Comparison of ENCODE assay signal across 8 cellular contexts in the genomic region with DNA sequence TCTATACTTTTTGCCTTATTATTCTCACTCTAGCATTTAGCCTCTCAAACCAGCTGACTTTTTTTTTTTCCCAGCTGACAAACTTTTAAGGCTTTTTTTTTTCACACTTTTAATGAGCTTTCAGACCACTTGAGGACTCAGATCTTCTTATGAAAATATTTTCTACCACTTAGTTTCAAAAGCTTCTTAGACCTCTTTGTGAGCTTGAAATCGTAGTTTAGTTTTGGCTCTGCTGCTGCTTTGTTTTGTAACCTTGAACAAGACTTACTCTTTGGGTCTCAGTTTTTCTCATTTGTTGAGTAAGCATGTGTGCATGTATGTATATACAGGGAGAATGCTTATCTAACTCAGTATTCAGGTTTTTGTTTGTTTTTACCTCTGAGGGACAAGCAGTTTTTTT. TPM values are rescaled to one million over a fixed set of nuclear protein-coding genes. Genes with fewer than 3 reads are reported as not detected.
A peak's percentile ranks its signal among the peaks of the same experiment; 100 is the strongest.
DNase-seq lines count a peak whose midpoint lies in the region; ATAC-seq and TF ChIP-seq lines count a peak whose summit lies in the region.

No MANE protein-coding gene starts in this region.

- no peak overlapping the region for H3K4me3 ChIP-seq in BLaER1
- H3K4me3 ChIP-seq in dorsolateral prefrontal cortex: peak overlapping the region in 53 of 59 donors; percentile 2 to 99 (median 33)
- no peak overlapping the region for H3K4me3 ChIP-seq in WERI-Rb-1 (ENCODE audit: low read depth, low read length)

- H3K9me3 Mint-ChIP-seq in natural killer cell: no peaks in the 10 kb centered on the region

- peak overlapping the region; percentile 32 to 52 for H3K27ac Mint-ChIP-seq in natural killer cell

- H3K36me3 Mint-ChIP-seq in natural killer cell: no peaks in the 10 kb centered on the region

- TF ChIP-seq CTCF in dorsolateral prefrontal cortex (IDR thresholded peaks at IDR 0.05 in 54 of 56, conservative IDR thresholded peaks at IDR 0.05 in 2 of 56; ENCODE audit: low read depth in 1 of 56, partially characterized antibody in 56 of 56) (no peak), natural killer cell (IDR thresholded peaks at IDR 0.05) (no peak), WERI-Rb-1 (IDR thresholded peaks at IDR 0.05; ENCODE audit: low read depth, low read length) (no peak)

- DNase-seq in M059J (ENCODE audit: low read depth) (peak; percentile 3), dorsolateral prefrontal cortex (no peak), natural killer cell (no peak), HPDE6-E6E7 (ENCODE audit: extremely low spot score) (no peak), WERI-Rb-1 (no peak), NCI-H2107 treated with DMSO at 0.1 percent for 48 hours (lab: John Stamatoyannopoulos, UW; ENCODE audit: unreplicated experiment) (no peak), 8988T (no peak)

- no peaks in the 10 kb centered on the region for H3K27me3 ChIP-seq in BLaER1
- H3K27me3 ChIP-seq in dorsolateral prefrontal cortex: no peaks in the 10 kb centered on the region
- H3K27me3 ChIP-seq in WERI-Rb-1 (ENCODE audit: insufficient read depth, low read depth, severe bottlenecking): no peaks in the 10 kb centered on the region

- ATAC-seq in natural killer cell: no peak

- H3K27ac ChIP-seq in BLaER1: no peak overlapping the region
- H3K27ac ChIP-seq in dorsolateral prefrontal cortex: peak overlapping the region in 27 of 59 donors; percentile 4 to 59 (median 29)
- H3K27ac ChIP-seq in WERI-Rb-1: no peak overlapping the region

- no peaks in the 10 kb centered on the region for H4K20me1 ChIP-seq in BLaER1

- peak overlapping the region; percentile 5; the same call in 1 of the 2 replicates for H3K4me2 ChIP-seq in BLaER1

- H3K36me3 ChIP-seq in BLaER1 (no peaks in the 10 kb centered on the region), WERI-Rb-1 (no peaks in the 10 kb centered on the region)

- intact Hi-C loops in dorsolateral prefrontal cortex (cut with DNase I): loop anchor here (5.0 to 10.0 kb wide), 4 partner anchors 219 to 383 kb away; a partner anchor contains a TSS
- intact Hi-C loops in natural killer cell (cut with micrococcal nuclease): no loop called here

- H3K4me3 Mint-ChIP-seq in natural killer cell: peak overlapping the region; percentile 2

- H3K4me1 ChIP-seq in BLaER1: peaks cover 33% of the 10 kb centered on the region

- peaks cover 29 to 35% of the 10 kb centered on the region in 2 donors for H3K4me1 Mint-ChIP-seq in natural killer cell

- H3K9me3 ChIP-seq in BLaER1 (no peaks in the 10 kb centered on the region), WERI-Rb-1 (ENCODE audit: severe bottlenecking) (no peaks in the 10 kb centered on the region)

- no peak overlapping the region for H3K9ac ChIP-seq in BLaER1

- no peaks in the 10 kb centered on the region for H3K27me3 Mint-ChIP-seq in natural killer cell (ENCODE audit: low read depth in 2 of 2)

RNA-seq across cellular contexts. Expression of a gene that starts 3.5 kb away (rescaled TPM):
- total RNA-seq in M059J (2014; rRNA removed; shearing (Covaris generic)): 5.9 and 6.9 TPM in 2 replicates
- total RNA-seq in dorsolateral prefrontal cortex: 10 to 100 TPM; 14.1 to 45.8 (median 27.0) TPM
- total RNA-seq in natural killer cell: 10 to 100 TPM; 12.2 to 19.7 (median 12.9) TPM

Comparison
In these comparisons a context has a peak if more than half of its experiments do, and no peak if none do; other contexts are left out.
1. H3K4me3 ChIP-seq: peak in dorsolateral prefrontal cortex (53 of 59); none in BLaER1 (single experiment) and WERI-Rb-1 (single experiment).